1 cellular context compared by ENCODE assay signal in the genomic region with DNA sequence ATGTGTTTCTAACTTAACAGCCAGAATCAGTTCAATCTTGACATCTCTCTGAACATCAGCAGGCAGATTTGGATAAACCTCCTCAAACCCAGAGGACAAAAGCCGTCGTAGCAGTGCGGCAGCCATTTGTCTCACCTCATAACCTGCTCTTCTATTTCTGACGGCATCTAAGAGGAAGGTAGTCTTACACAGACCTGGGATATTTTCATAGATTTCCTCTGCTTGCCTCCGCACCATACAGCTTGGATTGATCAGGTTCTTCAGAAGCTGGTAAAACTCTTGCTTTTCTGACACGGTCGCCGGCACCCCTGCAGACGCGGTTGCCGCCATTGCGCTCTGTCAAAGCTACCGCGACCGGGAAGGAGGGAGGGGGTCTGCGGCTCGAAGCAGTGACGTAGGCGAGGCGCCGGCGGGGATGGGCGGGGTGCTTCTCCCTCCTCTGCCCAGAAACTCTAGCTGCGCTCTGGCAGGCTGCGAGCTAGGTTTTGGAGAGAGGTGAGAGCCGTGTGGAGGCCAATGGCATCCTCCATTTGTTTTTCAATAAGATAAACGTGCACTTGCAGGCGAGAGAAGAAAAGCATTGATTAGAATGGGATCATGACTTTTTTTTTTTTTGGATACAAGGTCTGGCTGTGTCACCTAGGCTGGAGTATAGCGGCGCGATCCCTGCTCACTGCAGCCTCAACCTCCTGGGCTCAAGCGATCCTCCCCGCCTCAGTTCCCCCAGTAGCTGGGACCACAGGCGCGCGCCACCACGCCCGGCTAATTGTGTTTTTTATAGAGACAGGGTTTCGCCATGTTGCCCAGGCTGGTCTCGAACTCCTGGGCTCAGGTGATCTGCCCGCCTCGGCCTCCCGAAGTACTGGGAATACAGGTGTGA.
TF ChIP-seq lines count a peak whose summit lies in the region.

A gene (minus strand): TSS at position 347 of the 880 bp plus-strand sequence. CDS start 17 bp downstream, at position 330.

TF ChIP-seq in K562, 482 proteins besides CTCF, POLR2A, EP300 and RAD21 (continued from another document and continues in another):
- TF ChIP-seq NBN (IDR thresholded peaks at IDR 0.05; ENCODE audit: low read depth) (peak; percentile 58; the same call in 1 of the 2 replicates), ZFX (CRISPR knock-in tag; IDR thresholded peaks at IDR 0.05) (peak; percentile 67), YBX1 (IDR thresholded peaks at IDR 0.05) (no peak), NONO (IDR thresholded peaks at IDR 0.05; ENCODE audit: low read depth in 2 of 2, low read length in 1 of 2) (no peak), PPARD (CRISPR knock-in tag; IDR thresholded peaks at IDR 0.05) (no peak), JUN (IDR thresholded peaks at IDR 0.05; ENCODE audit: borderline replicate concordance, low read depth, low read length) (peak; percentile 15; the same call in 1 of the 2 replicates), JUN (CRISPR knock-in tag; IDR thresholded peaks at IDR 0.05; ENCODE audit: borderline replicate concordance) (no peak), ZBTB17 (CRISPR knock-in tag; IDR thresholded peaks at IDR 0.05) (no peak), SMARCA4 (IDR thresholded peaks at IDR 0.05) (no peak), TAF9B (IDR thresholded peaks at IDR 0.05; ENCODE audit: partially characterized antibody) (peak; percentile 76), NR2C1 (IDR thresholded peaks at IDR 0.05) (no peak), NR2C1 (tag; IDR thresholded peaks at IDR 0.05) (no peak), ATF1 (CRISPR knock-in tag; IDR thresholded peaks at IDR 0.05) (peak; percentile 97), ATF1 (tag; IDR thresholded peaks at IDR 0.05) (peak; percentile 99), TARDBP (IDR thresholded peaks at IDR 0.05) (no peak), MED1 (CRISPR knock-in tag; IDR thresholded peaks at IDR 0.05; ENCODE audit: borderline replicate concordance) (no peak), HEY1 (CRISPR knock-in tag; IDR thresholded peaks at IDR 0.05; ENCODE audit: borderline replicate concordance) (no peak), DMBX1 (CRISPR knock-in tag; IDR thresholded peaks at IDR 0.05; ENCODE audit: borderline replicate concordance) (no peak), CCNT2 (IDR thresholded peaks at IDR 0.05; ENCODE audit: borderline replicate concordance, extremely low read depth, insufficient read length, low read depth, low read length) (no peak), KDM2B (CRISPR knock-in tag; IDR thresholded peaks at IDR 0.05) (no peak), PHTF2 (CRISPR knock-in tag; IDR thresholded peaks at IDR 0.05) (no peak), ZNF830 (CRISPR knock-in tag; IDR thresholded peaks at IDR 0.05) (0 out of 2 replicates have a peak, but pooled peaks have one; percentile 19), ZNF384 (IDR thresholded peaks at IDR 0.05; ENCODE audit: low read depth, low read length) (no peak), CBX1 (IDR thresholded peaks at IDR 0.05; ENCODE audit: low read depth) (no peak), WHSC1 (IDR thresholded peaks at IDR 0.05; ENCODE audit: low read length) (no peak), KLF1 (tag; IDR thresholded peaks at IDR 0.05) (no peak), NFXL1 (CRISPR knock-in tag; IDR thresholded peaks at IDR 0.05) (no peak), SAP30 (IDR thresholded peaks at IDR 0.05; ENCODE audit: borderline replicate concordance, insufficient read depth, low read depth, low read length, poor library complexity, severe bottlenecking) (no peak), ZNF507 (tag; conservative IDR thresholded peaks at IDR 0.05) (no peak), PURB (CRISPR knock-in tag; IDR thresholded peaks at IDR 0.05; ENCODE audit: low read depth) (no peak)
- TF ChIP-seq, protein P1, sequence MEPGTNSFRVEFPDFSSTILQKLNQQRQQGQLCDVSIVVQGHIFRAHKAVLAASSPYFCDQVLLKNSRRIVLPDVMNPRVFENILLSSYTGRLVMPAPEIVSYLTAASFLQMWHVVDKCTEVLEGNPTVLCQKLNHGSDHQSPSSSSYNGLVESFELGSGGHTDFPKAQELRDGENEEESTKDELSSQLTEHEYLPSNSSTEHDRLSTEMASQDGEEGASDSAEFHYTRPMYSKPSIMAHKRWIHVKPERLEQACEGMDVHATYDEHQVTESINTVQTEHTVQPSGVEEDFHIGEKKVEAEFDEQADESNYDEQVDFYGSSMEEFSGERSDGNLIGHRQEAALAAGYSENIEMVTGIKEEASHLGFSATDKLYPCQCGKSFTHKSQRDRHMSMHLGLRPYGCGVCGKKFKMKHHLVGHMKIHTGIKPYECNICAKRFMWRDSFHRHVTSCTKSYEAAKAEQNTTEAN (CRISPR knock-in tag; IDR thresholded peaks at IDR 0.05) = no peak
- TF ChIP-seq, protein P2, sequence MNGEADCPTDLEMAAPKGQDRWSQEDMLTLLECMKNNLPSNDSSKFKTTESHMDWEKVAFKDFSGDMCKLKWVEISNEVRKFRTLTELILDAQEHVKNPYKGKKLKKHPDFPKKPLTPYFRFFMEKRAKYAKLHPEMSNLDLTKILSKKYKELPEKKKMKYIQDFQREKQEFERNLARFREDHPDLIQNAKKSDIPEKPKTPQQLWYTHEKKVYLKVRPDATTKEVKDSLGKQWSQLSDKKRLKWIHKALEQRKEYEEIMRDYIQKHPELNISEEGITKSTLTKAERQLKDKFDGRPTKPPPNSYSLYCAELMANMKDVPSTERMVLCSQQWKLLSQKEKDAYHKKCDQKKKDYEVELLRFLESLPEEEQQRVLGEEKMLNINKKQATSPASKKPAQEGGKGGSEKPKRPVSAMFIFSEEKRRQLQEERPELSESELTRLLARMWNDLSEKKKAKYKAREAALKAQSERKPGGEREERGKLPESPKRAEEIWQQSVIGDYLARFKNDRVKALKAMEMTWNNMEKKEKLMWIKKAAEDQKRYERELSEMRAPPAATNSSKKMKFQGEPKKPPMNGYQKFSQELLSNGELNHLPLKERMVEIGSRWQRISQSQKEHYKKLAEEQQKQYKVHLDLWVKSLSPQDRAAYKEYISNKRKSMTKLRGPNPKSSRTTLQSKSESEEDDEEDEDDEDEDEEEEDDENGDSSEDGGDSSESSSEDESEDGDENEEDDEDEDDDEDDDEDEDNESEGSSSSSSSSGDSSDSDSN (IDR thresholded peaks at IDR 0.05; ENCODE audit: borderline replicate concordance in 1 of 2, low read depth in 2 of 2, low read length in 2 of 2) = no peak
- TF ChIP-seq, protein P3, sequence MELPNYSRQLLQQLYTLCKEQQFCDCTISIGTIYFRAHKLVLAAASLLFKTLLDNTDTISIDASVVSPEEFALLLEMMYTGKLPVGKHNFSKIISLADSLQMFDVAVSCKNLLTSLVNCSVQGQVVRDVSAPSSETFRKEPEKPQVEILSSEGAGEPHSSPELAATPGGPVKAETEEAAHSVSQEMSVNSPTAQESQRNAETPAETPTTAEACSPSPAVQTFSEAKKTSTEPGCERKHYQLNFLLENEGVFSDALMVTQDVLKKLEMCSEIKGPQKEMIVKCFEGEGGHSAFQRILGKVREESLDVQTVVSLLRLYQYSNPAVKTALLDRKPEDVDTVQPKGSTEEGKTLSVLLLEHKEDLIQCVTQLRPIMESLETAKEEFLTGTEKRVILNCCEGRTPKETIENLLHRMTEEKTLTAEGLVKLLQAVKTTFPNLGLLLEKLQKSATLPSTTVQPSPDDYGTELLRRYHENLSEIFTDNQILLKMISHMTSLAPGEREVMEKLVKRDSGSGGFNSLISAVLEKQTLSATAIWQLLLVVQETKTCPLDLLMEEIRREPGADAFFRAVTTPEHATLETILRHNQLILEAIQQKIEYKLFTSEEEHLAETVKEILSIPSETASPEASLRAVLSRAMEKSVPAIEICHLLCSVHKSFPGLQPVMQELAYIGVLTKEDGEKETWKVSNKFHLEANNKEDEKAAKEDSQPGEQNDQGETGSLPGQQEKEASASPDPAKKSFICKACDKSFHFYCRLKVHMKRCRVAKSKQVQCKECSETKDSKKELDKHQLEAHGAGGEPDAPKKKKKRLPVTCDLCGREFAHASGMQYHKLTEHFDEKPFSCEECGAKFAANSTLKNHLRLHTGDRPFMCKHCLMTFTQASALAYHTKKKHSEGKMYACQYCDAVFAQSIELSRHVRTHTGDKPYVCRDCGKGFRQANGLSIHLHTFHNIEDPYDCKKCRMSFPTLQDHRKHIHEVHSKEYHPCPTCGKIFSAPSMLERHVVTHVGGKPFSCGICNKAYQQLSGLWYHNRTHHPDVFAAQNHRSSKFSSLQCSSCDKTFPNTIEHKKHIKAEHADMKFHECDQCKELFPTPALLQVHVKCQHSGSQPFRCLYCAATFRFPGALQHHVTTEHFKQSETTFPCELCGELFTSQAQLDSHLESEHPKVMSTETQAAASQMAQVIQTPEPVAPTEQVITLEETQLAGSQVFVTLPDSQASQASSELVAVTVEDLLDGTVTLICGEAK (IDR thresholded peaks at IDR 0.05) = 0 out of 2 replicates have a peak, but pooled peaks have one; percentile 11
- TF ChIP-seq, protein P3 (CRISPR knock-in tag; IDR thresholded peaks at IDR 0.05) = no peak
- TF ChIP-seq, protein P4, sequence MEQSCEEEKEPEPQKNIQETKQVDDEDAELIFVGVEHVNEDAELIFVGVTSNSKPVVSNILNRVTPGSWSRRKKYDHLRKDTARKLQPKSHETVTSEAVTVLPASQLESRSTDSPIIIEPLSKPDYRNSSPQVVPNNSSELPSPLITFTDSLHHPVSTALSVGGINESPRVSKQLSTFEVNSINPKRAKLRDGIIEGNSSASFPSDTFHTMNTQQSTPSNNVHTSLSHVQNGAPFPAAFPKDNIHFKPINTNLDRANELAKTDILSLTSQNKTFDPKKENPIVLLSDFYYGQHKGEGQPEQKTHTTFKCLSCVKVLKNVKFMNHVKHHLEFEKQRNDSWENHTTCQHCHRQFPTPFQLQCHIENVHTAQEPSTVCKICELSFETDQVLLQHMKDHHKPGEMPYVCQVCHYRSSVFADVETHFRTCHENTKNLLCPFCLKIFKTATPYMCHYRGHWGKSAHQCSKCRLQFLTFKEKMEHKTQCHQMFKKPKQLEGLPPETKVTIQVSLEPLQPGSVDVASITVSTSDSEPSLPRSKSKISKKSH (CRISPR knock-in tag; IDR thresholded peaks at IDR 0.05) = no peak
- TF ChIP-seq, protein P5, sequence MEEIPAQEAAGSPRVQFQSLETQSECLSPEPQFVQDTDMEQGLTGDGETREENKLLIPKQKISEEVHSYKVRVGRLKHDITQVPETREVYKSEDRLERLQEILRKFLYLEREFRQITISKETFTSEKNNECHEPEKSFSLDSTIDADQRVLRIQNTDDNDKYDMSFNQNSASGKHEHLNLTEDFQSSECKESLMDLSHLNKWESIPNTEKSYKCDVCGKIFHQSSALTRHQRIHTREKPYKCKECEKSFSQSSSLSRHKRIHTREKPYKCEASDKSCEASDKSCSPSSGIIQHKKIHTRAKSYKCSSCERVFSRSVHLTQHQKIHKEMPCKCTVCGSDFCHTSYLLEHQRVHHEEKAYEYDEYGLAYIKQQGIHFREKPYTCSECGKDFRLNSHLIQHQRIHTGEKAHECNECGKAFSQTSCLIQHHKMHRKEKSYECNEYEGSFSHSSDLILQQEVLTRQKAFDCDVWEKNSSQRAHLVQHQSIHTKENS (CRISPR knock-in tag; IDR thresholded peaks at IDR 0.05) = no peak
- TF ChIP-seq, protein P6, sequence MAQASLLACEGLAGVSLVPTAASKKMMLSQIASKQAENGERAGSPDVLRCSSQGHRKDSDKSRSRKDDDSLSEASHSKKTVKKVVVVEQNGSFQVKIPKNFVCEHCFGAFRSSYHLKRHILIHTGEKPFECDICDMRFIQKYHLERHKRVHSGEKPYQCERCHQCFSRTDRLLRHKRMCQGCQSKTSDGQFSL (CRISPR knock-in tag; IDR thresholded peaks at IDR 0.05) = peak; percentile 16; the same call in 1 of the 2 replicates
- TF ChIP-seq, protein P6 (tag; IDR thresholded peaks at IDR 0.05) = no peak
- TF ChIP-seq, protein P7, sequence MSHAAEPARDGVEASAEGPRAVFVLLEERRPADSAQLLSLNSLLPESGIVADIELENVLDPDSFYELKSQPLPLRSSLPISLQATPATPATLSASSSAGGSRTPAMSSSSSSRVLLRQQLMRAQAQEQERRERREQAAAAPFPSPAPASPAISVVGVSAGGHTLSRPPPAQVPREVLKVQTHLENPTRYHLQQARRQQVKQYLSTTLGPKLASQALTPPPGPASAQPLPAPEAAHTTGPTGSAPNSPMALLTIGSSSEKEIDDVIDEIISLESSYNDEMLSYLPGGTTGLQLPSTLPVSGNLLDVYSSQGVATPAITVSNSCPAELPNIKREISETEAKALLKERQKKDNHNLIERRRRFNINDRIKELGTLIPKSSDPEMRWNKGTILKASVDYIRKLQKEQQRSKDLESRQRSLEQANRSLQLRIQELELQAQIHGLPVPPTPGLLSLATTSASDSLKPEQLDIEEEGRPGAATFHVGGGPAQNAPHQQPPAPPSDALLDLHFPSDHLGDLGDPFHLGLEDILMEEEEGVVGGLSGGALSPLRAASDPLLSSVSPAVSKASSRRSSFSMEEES (CRISPR knock-in tag; IDR thresholded peaks at IDR 0.05) = no peak
- TF ChIP-seq, protein P8, sequence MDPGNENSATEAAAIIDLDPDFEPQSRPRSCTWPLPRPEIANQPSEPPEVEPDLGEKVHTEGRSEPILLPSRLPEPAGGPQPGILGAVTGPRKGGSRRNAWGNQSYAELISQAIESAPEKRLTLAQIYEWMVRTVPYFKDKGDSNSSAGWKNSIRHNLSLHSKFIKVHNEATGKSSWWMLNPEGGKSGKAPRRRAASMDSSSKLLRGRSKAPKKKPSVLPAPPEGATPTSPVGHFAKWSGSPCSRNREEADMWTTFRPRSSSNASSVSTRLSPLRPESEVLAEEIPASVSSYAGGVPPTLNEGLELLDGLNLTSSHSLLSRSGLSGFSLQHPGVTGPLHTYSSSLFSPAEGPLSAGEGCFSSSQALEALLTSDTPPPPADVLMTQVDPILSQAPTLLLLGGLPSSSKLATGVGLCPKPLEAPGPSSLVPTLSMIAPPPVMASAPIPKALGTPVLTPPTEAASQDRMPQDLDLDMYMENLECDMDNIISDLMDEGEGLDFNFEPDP (CRISPR knock-in tag; IDR thresholded peaks at IDR 0.05) = no peak
